Comparison of ENCODE assay signal across 21 cellular contexts in the genomic region with DNA sequence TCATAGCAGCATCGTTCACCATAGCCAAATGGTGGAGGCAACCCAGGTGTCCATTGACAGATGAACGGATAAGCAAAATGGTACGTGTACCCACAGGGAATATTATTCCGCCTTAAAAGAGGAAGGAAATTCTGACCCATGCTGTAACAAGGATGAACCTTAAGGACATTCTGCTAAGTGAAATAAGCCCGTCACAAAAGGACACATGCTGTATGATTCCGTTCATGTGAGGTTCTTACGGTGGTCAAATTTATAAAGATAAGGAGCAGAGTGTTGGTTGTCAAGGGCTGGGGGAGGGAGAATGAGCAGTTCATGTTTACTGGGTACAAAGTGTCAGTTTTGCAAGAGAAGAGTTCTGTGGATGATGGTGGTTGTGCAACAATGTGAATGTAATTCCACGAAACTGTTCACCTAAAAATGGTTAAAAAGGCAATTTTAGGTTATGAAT. TPM values are rescaled to one million over a fixed set of nuclear protein-coding genes. Genes with fewer than 3 reads are reported as not detected.
DNase-seq lines count a peak whose midpoint lies in the region; ATAC-seq and TF ChIP-seq lines count a peak whose summit lies in the region.
"Had no signal": no experiment of that assay in that cellular context is flagged by ENCODE, and none has a peak within 500 bp of the region (broad histone marks: within the 10 kb centered on the region; RNA-seq: fewer than 3 reads in every experiment).

No MANE protein-coding gene starts in this region.

- TF ChIP-seq CTCF in WTC11 (IDR thresholded peaks at IDR 0.05): no peak
- TF ChIP-seq CTCF in activated CD8-positive, alpha-beta T cell treated with anti-CD3 and anti-CD28 coated beads for 36 hours (IDR thresholded peaks at IDR 0.05): no peak

- intact Hi-C loops in CD4-positive, alpha-beta memory T cell (cut with micrococcal nuclease): no loop called here
- intact Hi-C loops in naive thymus-derived CD4-positive, alpha-beta T cell (cut with micrococcal nuclease): no loop called here
- intact Hi-C loops in activated CD8-positive, alpha-beta T cell treated with anti-CD3 and anti-CD28 coated beads for 36 hours (cut with micrococcal nuclease): no loop called here

- peaks cover 24 to 38% of the 10 kb centered on the region in 2 donors for H3K36me3 Mint-ChIP-seq in CD4-positive, alpha-beta memory T cell
- H3K36me3 Mint-ChIP-seq in WTC11: peaks cover 28% of the 10 kb centered on the region
- H3K36me3 Mint-ChIP-seq in naive thymus-derived CD4-positive, alpha-beta T cell: peaks cover 8 to 30% (median 12%) of the 10 kb centered on the region in 5 donors
- H3K36me3 Mint-ChIP-seq in activated CD8-positive, alpha-beta T cell treated with anti-CD3 and anti-CD28 coated beads for 36 hours (ENCODE audit: low read depth): peaks cover 30% of the 10 kb centered on the region

- no peak for DNase-seq in CD4-positive, alpha-beta memory T cell
- DNase-seq in HuH-7.5 (ENCODE audit: low spot score) (peak; percentile 62), WTC11 (ENCODE audit: low spot score) (no peak), superior temporal gyrus (ENCODE audit: extremely low spot score) (no peak), NCI-H2171 treated with DMSO at 0.1 percent for 48 hours (lab: John Stamatoyannopoulos, UW) (no peak), NCI-H187 treated with DMSO at 0.1 percent for 48 hours (lab: John Stamatoyannopoulos, UW) (no peak)
- no peak for DNase-seq in naive thymus-derived CD4-positive, alpha-beta T cell
- no peak for DNase-seq in activated CD8-positive, alpha-beta T cell treated with anti-CD3 and anti-CD28 coated beads for 36 hours
- DNase-seq: activated CD4-positive, alpha-beta T cell treated with anti-CD3 and anti-CD28 coated beads for 1 hour; activated naive CD8-positive, alpha-beta T cell treated with anti-CD3 and anti-CD28 coated beads, Interleukin-2, amount 10 ng/mL, durations not matched to agents 7 days and 5 days; BE2C; DMS153; effector CD8-positive, alpha-beta T cell; heart right ventricle; KG1; kidney glomerular epithelial cell; NCI-H1436 treated with DMSO at 0.1 percent for 48 hours; NK-92 treated with Interleukin-12 subunit alpha and Interleukin-12 subunit beta, amount 100 ng/mL, for 24 hours had no signal

- no peak overlapping the region for H3K4me3 ChIP-seq in CD4-positive, alpha-beta memory T cell (ENCODE audit: low read length in 2 of 2)
- no peak overlapping the region for H3K4me3 ChIP-seq in naive thymus-derived CD4-positive, alpha-beta T cell (ENCODE audit: low read length)
- H3K4me3 ChIP-seq: heart right ventricle, tibial artery had no signal

- peaks cover 15% of the 10 kb centered on the region for H3K4me1 ChIP-seq in CD4-positive, alpha-beta memory T cell (ENCODE audit: insufficient read depth, low read length)
- H3K4me1 ChIP-seq in naive thymus-derived CD4-positive, alpha-beta T cell (ENCODE audit: control insufficient read depth in 2 of 2, insufficient read depth in 2 of 2, low read length in 2 of 2): peaks cover 10 to 16% of the 10 kb centered on the region in 2 donors
- H3K4me1 ChIP-seq: BE2C had no signal

- peaks cover 0 to 8% (median 0%) of the 10 kb centered on the region in 8 donors for H3K9me3 Mint-ChIP-seq in CD4-positive, alpha-beta memory T cell
- H3K9me3 Mint-ChIP-seq in WTC11: no peaks in the 10 kb centered on the region
- H3K9me3 Mint-ChIP-seq in naive thymus-derived CD4-positive, alpha-beta T cell: peaks cover 0 to 21% (median 0%) of the 10 kb centered on the region in 11 donors
- no peaks in the 10 kb centered on the region for H3K9me3 Mint-ChIP-seq in activated CD8-positive, alpha-beta T cell treated with anti-CD3 and anti-CD28 coated beads for 36 hours
- H3K9me3 Mint-ChIP-seq: activated naive CD8-positive, alpha-beta T cell treated with anti-CD3 and anti-CD28 coated beads, Interleukin-2, amount 10 ng/mL, durations not matched to agents 7 days and 5 days; T-helper 2 cell treated with Interferon-gamma antibody and Interleukin-4, amounts not matched to agents 5 μg/mL and 100 μg/mL, for 36 hours had no signal

- peaks cover 36% of the 10 kb centered on the region for H3K36me3 ChIP-seq in CD4-positive, alpha-beta memory T cell (ENCODE audit: insufficient read depth, low read length)
- peaks cover 8 to 37% (median 10%) of the 10 kb centered on the region in 3 experiments for H3K36me3 ChIP-seq in naive thymus-derived CD4-positive, alpha-beta T cell (ENCODE audit: control insufficient read depth in 2 of 3, insufficient read depth in 3 of 3, low read length in 3 of 3)

- H3K27me3 ChIP-seq in CD4-positive, alpha-beta memory T cell (ENCODE audit: insufficient read depth, low read length): no peaks in the 10 kb centered on the region
- no peaks in the 10 kb centered on the region for H3K27me3 ChIP-seq in naive thymus-derived CD4-positive, alpha-beta T cell (ENCODE audit: control insufficient read depth in 2 of 2, insufficient read depth in 2 of 2, low read length in 2 of 2)
- H3K27me3 ChIP-seq: BE2C, heart right ventricle, tibial artery had no signal

- H3K4me1 Mint-ChIP-seq in CD4-positive, alpha-beta memory T cell: peaks cover 12 to 25% (median 17%) of the 10 kb centered on the region in 4 donors
- H3K4me1 Mint-ChIP-seq in WTC11: peaks cover 11% of the 10 kb centered on the region
- peaks cover 9 to 24% (median 13%) of the 10 kb centered on the region in 7 donors for H3K4me1 Mint-ChIP-seq in naive thymus-derived CD4-positive, alpha-beta T cell
- peaks cover 22% of the 10 kb centered on the region for H3K4me1 Mint-ChIP-seq in activated CD8-positive, alpha-beta T cell treated with anti-CD3 and anti-CD28 coated beads for 36 hours (ENCODE audit: low read depth)

- no peak for ATAC-seq in WTC11
- no peak for ATAC-seq in naive thymus-derived CD4-positive, alpha-beta T cell
- no peak for ATAC-seq in activated CD8-positive, alpha-beta T cell treated with anti-CD3 and anti-CD28 coated beads for 36 hours
- ATAC-seq: Right ventricle myocardium inferior had no signal

- H3K4me3 Mint-ChIP-seq in CD4-positive, alpha-beta memory T cell: no peak overlapping the region
- H3K4me3 Mint-ChIP-seq in WTC11: no peak overlapping the region
- peak overlapping the region in 1 of 10 donors; percentile 10 for H3K4me3 Mint-ChIP-seq in naive thymus-derived CD4-positive, alpha-beta T cell
- H3K4me3 Mint-ChIP-seq in activated CD8-positive, alpha-beta T cell treated with anti-CD3 and anti-CD28 coated beads for 36 hours: no peak overlapping the region
- H3K4me3 Mint-ChIP-seq: activated naive CD8-positive, alpha-beta T cell treated with anti-CD3 and anti-CD28 coated beads, Interleukin-2, amount 10 ng/mL, durations not matched to agents 7 days and 5 days; T-helper 2 cell treated with Interferon-gamma antibody and Interleukin-4, amounts not matched to agents 5 μg/mL and 100 μg/mL, for 36 hours had no signal

- POLR2A ChIA-PET in CD4-positive, alpha-beta memory T cell (lab: Charles Lee; ENCODE audit: partially characterized antibody): interaction anchor here (0.8 to 2.1 kb wide), 2 partner anchors 8 to 40 kb away, joined by 3 to 12 read pairs; a partner anchor contains a TSS
- POLR2A ChIA-PET in WTC11 (lab: Charles Lee): no interaction called here
- POLR2A ChIA-PET in naive thymus-derived CD4-positive, alpha-beta T cell (lab: Charles Lee): interaction anchor here (1.2 to 1.9 kb wide), 2 partner anchors 10 to 126 kb away, joined by 3 to 8 read pairs; no protein-coding TSS in a partner anchor
- POLR2A ChIA-PET in activated CD8-positive, alpha-beta T cell treated with anti-CD3 and anti-CD28 coated beads for 36 hours (lab: Charles Lee): interaction anchor here (1.0 to 2.1 kb wide), 3 partner anchors 16 to 53 kb away, joined by 4 to 6 read pairs (median 4); no protein-coding TSS in a partner anchor

- no peaks in the 10 kb centered on the region for H3K27me3 Mint-ChIP-seq in CD4-positive, alpha-beta memory T cell
- no peaks in the 10 kb centered on the region for H3K27me3 Mint-ChIP-seq in WTC11 (ENCODE audit: low read depth)
- no peaks in the 10 kb centered on the region for H3K27me3 Mint-ChIP-seq in naive thymus-derived CD4-positive, alpha-beta T cell
- H3K27me3 Mint-ChIP-seq in activated CD8-positive, alpha-beta T cell treated with anti-CD3 and anti-CD28 coated beads for 36 hours: no peaks in the 10 kb centered on the region
- H3K27me3 Mint-ChIP-seq: activated naive CD8-positive, alpha-beta T cell treated with anti-CD3 and anti-CD28 coated beads, Interleukin-2, amount 10 ng/mL, durations not matched to agents 7 days and 5 days had no signal

- CTCF ChIA-PET in CD4-positive, alpha-beta memory T cell (lab: Charles Lee; ENCODE audit: partially characterized antibody): interaction anchor here (1.6 to 6.2 kb wide), 11 partner anchors 8 to 192 kb away, joined by 4 to 45 read pairs (median 12); a partner anchor contains a TSS
- CTCF ChIA-PET in WTC11 (lab: Charles Lee): interaction anchor here (0.8 to 2.5 kb wide), 6 partner anchors 13 to 207 kb away, joined by 3 to 25 read pairs (median 9); a partner anchor contains a TSS
- CTCF ChIA-PET in naive thymus-derived CD4-positive, alpha-beta T cell (lab: Charles Lee): interaction anchor here (0.7 to 2.2 kb wide), 3 partner anchors 13 to 40 kb away, joined by 3 to 8 read pairs (median 4); a partner anchor contains a TSS
- CTCF ChIA-PET in activated CD8-positive, alpha-beta T cell treated with anti-CD3 and anti-CD28 coated beads for 36 hours (lab: Charles Lee): interaction anchor here (1.1 to 5.2 kb wide), 9 partner anchors 7 to 84 kb away, joined by 3 to 35 read pairs (median 11); a partner anchor contains a TSS

- peak overlapping the region in 5 of 7 donors; percentile 19 to 84 (median 79) for H3K27ac Mint-ChIP-seq in CD4-positive, alpha-beta memory T cell
- H3K27ac Mint-ChIP-seq in WTC11: no peak overlapping the region
- H3K27ac Mint-ChIP-seq in naive thymus-derived CD4-positive, alpha-beta T cell: peak overlapping the region in 5 of 9 donors; percentile 2 to 66 (median 25)
- H3K27ac Mint-ChIP-seq in activated CD8-positive, alpha-beta T cell treated with anti-CD3 and anti-CD28 coated beads for 36 hours: no peak overlapping the region
- H3K27ac Mint-ChIP-seq: T-helper 2 cell treated with Interferon-gamma antibody and Interleukin-4, amounts not matched to agents 5 μg/mL and 100 μg/mL, for 36 hours had no signal

- no peak overlapping the region for H3K27ac ChIP-seq in CD4-positive, alpha-beta memory T cell (ENCODE audit: low read depth, low read length)
- H3K27ac ChIP-seq in naive thymus-derived CD4-positive, alpha-beta T cell (ENCODE audit: low read depth, low read length): no peak overlapping the region
- H3K27ac ChIP-seq: heart right ventricle had no signal

- H3K9me3 ChIP-seq in CD4-positive, alpha-beta memory T cell (ENCODE audit: control insufficient read depth in 1 of 2, low read length in 2 of 2): no peaks in the 10 kb centered on the region
- H3K9me3 ChIP-seq in naive thymus-derived CD4-positive, alpha-beta T cell (ENCODE audit: control insufficient read depth in 2 of 3, low read length in 3 of 3): no peaks in the 10 kb centered on the region
- H3K9me3 ChIP-seq: BE2C, heart right ventricle, tibial artery had no signal

RNA-seq across cellular contexts. Expression of a gene that starts 26.3 kb away (rescaled TPM):
- total RNA-seq in CD4-positive, alpha-beta memory T cell: 10 to 100 TPM; 27.5 to 31.2 TPM
- 10 to 100 TPM in 1 of 2 donors, 1 to 10 TPM in 1; 6.3 to 24.9 TPM for polyA plus RNA-seq in CD4-positive, alpha-beta memory T cell
- total RNA-seq in WTC11 (2021): 0.27 to 0.41 TPM (median 0.35 TPM) in 3 replicates
- 10 to 100 TPM in 4 of 5 experiments, 1 to 10 TPM in 1; 8.6 to 91.1 (median 18.4) TPM for total RNA-seq in naive thymus-derived CD4-positive, alpha-beta T cell
- polyA plus RNA-seq in naive thymus-derived CD4-positive, alpha-beta T cell: 10 to 100 TPM in 1 of 2 donors, 1 to 10 TPM in 1; 6.2 to 14.9 TPM
- total RNA-seq in activated CD8-positive, alpha-beta T cell treated with anti-CD3 and anti-CD28 coated beads for 36 hours: 10 to 100 TPM; 13.8 to 17.1 TPM

RNA-seq across cellular contexts. Expression of a gene that starts 39.9 kb away (rescaled TPM):
- 100 to 1,000 TPM in 1 of 2 experiments, 10 to 100 TPM in 1; 96.4 to 103 TPM for total RNA-seq in CD4-positive, alpha-beta memory T cell
- polyA plus RNA-seq in CD4-positive, alpha-beta memory T cell: 10 to 100 TPM; 24.4 to 27.0 TPM
- 11.2 to 12.5 TPM (median 12.4 TPM) in 3 replicates for total RNA-seq in WTC11 (2021)
- total RNA-seq in naive thymus-derived CD4-positive, alpha-beta T cell: 100 to 1,000 TPM in 1 of 5 experiments, 10 to 100 TPM in 4; 30.1 to 133 (median 66.9) TPM
- polyA plus RNA-seq in naive thymus-derived CD4-positive, alpha-beta T cell: 10 to 100 TPM; 13.4 to 14.9 TPM
- total RNA-seq in activated CD8-positive, alpha-beta T cell treated with anti-CD3 and anti-CD28 coated beads for 36 hours: 10 to 100 TPM; 45.4 to 49.7 TPM

Comparison
In these comparisons a context has a peak if more than half of its experiments do, and no peak if none do; other contexts are left out.
1. H3K27ac Mint-ChIP-seq: peak in CD4-positive, alpha-beta memory T cell (5 of 7) and naive thymus-derived CD4-positive, alpha-beta T cell (5 of 9); none in WTC11 (single experiment) and activated CD8-positive, alpha-beta T cell treated with anti-CD3 and anti-CD28 coated beads for 36 hours (single experiment).